In genomic region chr1:64965239-64966157, GRCh38 we compare ENCODE assay signal across 1 cellular context.
TF ChIP-seq lines count a peak whose summit lies in the region.

No MANE protein-coding gene starts in this region.

TF ChIP-seq in HepG2, 621 proteins besides CTCF, POLR2A, EP300 and RAD21 (continued from another document):
- 0 out of 2 replicates have a peak, but pooled peaks have one; percentile 9 for TF ChIP-seq MTA1 (CRISPR knock-in tag; IDR thresholded peaks at IDR 0.05; ENCODE audit: borderline replicate concordance)
- no peak for TF ChIP-seq ZNF180 (CRISPR knock-in tag; IDR thresholded peaks at IDR 0.05; ENCODE audit: borderline replicate concordance, low read depth)
- peak; percentile 6; the same call in 1 of the 2 replicates for TF ChIP-seq ARID4A (CRISPR knock-in tag; IDR thresholded peaks at IDR 0.05; ENCODE audit: borderline replicate concordance)
- TF ChIP-seq SOX6 (IDR thresholded peaks at IDR 0.05), result no peak
- TF ChIP-seq SOX6 (CRISPR knock-in tag; IDR thresholded peaks at IDR 0.05), result peak; percentile 18; the same call in 1 of the 2 replicates
- TF ChIP-seq ZNF501 (CRISPR knock-in tag; IDR thresholded peaks at IDR 0.05), result peak; percentile 67; the same call in 1 of the 2 replicates
- TF ChIP-seq SNAI1 (CRISPR knock-in tag; IDR thresholded peaks at IDR 0.05; ENCODE audit: borderline replicate concordance), result 0 out of 2 replicates have a peak, but pooled peaks have one; percentile 39
- TF ChIP-seq IKZF4 (CRISPR knock-in tag; IDR thresholded peaks at IDR 0.05; ENCODE audit: borderline replicate concordance, low read depth, not compliant biosample characterization), result no peak
- 0 out of 2 replicates have a peak, but pooled peaks have one; percentile 20 for TF ChIP-seq ZNF607 (CRISPR knock-in tag; IDR thresholded peaks at IDR 0.05; ENCODE audit: borderline replicate concordance)
- 0 out of 2 replicates have a peak, but pooled peaks have one; percentile 47 for TF ChIP-seq HIVEP1 (CRISPR knock-in tag; IDR thresholded peaks at IDR 0.05)
- TF ChIP-seq SAP130 (CRISPR knock-in tag; IDR thresholded peaks at IDR 0.05; ENCODE audit: low read depth), result peak; percentile 25; the same call in 1 of the 2 replicates
- 0 out of 2 replicates have a peak, but pooled peaks have one; percentile 5 for TF ChIP-seq SALL2 (CRISPR knock-in tag; IDR thresholded peaks at IDR 0.05)
- TF ChIP-seq RXRA (CRISPR knock-in tag; IDR thresholded peaks at IDR 0.05), result peak; percentile 11; the same call in 1 of the 2 replicates
- TF ChIP-seq ZFAT (CRISPR knock-in tag; conservative IDR thresholded peaks at IDR 0.05), result 0 out of 2 replicates have a peak, but pooled peaks have one; percentile 11
- TF ChIP-seq THAP8 (CRISPR knock-in tag; IDR thresholded peaks at IDR 0.05; ENCODE audit: borderline replicate concordance), result 0 out of 2 replicates have a peak, but pooled peaks have one; percentile 32
- TF ChIP-seq KMT2A (CRISPR knock-in tag; IDR thresholded peaks at IDR 0.05), result 0 out of 2 replicates have a peak, but pooled peaks have one; percentile 39
- TF ChIP-seq MLX (CRISPR knock-in tag; IDR thresholded peaks at IDR 0.05), result no peak
- TF ChIP-seq ZNF235 (CRISPR knock-in tag; IDR thresholded peaks at IDR 0.05; ENCODE audit: borderline replicate concordance), result peak; percentile 24; the same call in 1 of the 2 replicates
- peak; percentile 17 for TF ChIP-seq XRCC5 (optimal IDR thresholded peaks at IDR 0.05; ENCODE audit: low read length)
- no peak for TF ChIP-seq ZNF7 (CRISPR knock-in tag; IDR thresholded peaks at IDR 0.05)
- 0 out of 2 replicates have a peak, but pooled peaks have one; percentile 9 for TF ChIP-seq ZNF776 (CRISPR knock-in tag; IDR thresholded peaks at IDR 0.05)
- no peak for TF ChIP-seq PHF21A (CRISPR knock-in tag; IDR thresholded peaks at IDR 0.05)
- TF ChIP-seq TBX2 (CRISPR knock-in tag; IDR thresholded peaks at IDR 0.05; ENCODE audit: borderline replicate concordance), result no peak
- TF ChIP-seq ZNF687 (CRISPR knock-in tag; IDR thresholded peaks at IDR 0.05), result peak; percentile 50; the same call in 1 of the 2 replicates
- 0 out of 2 replicates have a peak, but pooled peaks have one; percentile 43 for TF ChIP-seq ZNF816 (CRISPR knock-in tag; IDR thresholded peaks at IDR 0.05; ENCODE audit: borderline replicate concordance)
- TF ChIP-seq SP140L (CRISPR knock-in tag; IDR thresholded peaks at IDR 0.05; ENCODE audit: borderline replicate concordance), result no peak
- peak; percentile 25; the same call in 1 of the 2 replicates for TF ChIP-seq ZNF232 (CRISPR knock-in tag; IDR thresholded peaks at IDR 0.05; ENCODE audit: borderline replicate concordance)
- no peak for TF ChIP-seq ZNF564 (CRISPR knock-in tag; IDR thresholded peaks at IDR 0.05)
- peak; percentile 24; the same call in 1 of the 2 replicates for TF ChIP-seq KDM5B (CRISPR knock-in tag; IDR thresholded peaks at IDR 0.05; ENCODE audit: borderline replicate concordance)
- 0 out of 2 replicates have a peak, but pooled peaks have one; percentile 15 for TF ChIP-seq PAXIP1 (CRISPR knock-in tag; conservative IDR thresholded peaks at IDR 0.05)
- peak; percentile 40; the same call in 1 of the 2 replicates for TF ChIP-seq IRX3 (CRISPR knock-in tag; IDR thresholded peaks at IDR 0.05; ENCODE audit: borderline replicate concordance, low read depth)
- peak; percentile 67; the same call in 1 of the 2 replicates for TF ChIP-seq HNF1B (CRISPR knock-in tag; IDR thresholded peaks at IDR 0.05)
- TF ChIP-seq SPEN (CRISPR knock-in tag; IDR thresholded peaks at IDR 0.05; ENCODE audit: low read depth), result 0 out of 2 replicates have a peak, but pooled peaks have one; percentile 25
- 0 out of 2 replicates have a peak, but pooled peaks have one; percentile 40 for TF ChIP-seq CBFB (CRISPR knock-in tag; IDR thresholded peaks at IDR 0.05)
- no peak for TF ChIP-seq RFX5 (IDR thresholded peaks at IDR 0.05; ENCODE audit: low read depth, low read length)
- TF ChIP-seq MYC (CRISPR knock-in tag; IDR thresholded peaks at IDR 0.05; ENCODE audit: borderline replicate concordance), result no peak
- no peak for TF ChIP-seq ZNF331 (CRISPR knock-in tag; IDR thresholded peaks at IDR 0.05)
- TF ChIP-seq REL (CRISPR knock-in tag; conservative IDR thresholded peaks at IDR 0.05), result 0 out of 2 replicates have a peak, but pooled peaks have one; percentile 25
- no peak for TF ChIP-seq GATAD2A (CRISPR knock-in tag; IDR thresholded peaks at IDR 0.05)
